7 cellular contexts compared by ENCODE assay signal in the genomic region with DNA sequence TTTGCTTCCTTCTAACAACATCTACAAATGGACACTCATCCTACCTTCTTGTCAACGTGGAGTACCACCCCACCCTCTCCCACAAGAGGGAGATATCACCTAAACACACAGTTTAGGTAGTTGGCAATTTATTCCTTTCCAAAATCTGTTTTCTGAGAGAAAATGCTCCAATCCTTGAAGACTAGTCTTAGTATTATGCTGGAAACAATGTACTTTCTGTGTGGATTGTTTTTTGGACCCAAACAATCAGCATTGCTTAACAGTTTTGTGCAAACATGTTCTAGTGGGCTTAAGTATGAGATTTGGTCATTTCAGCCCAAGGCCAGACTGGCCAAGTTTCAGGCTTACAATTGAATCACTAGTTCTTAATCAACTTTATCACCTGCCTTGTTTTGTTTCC.
DNase-seq lines count a peak whose midpoint lies in the region; FAIRE-seq and TF ChIP-seq lines count a peak whose summit lies in the region.

No MANE protein-coding gene starts in this region.

- H3K27ac ChIP-seq in RWPE1: no peak overlapping the region

- FAIRE-seq in H54 (lab: Jason Lieb, UNC): no peak

- TF ChIP-seq CTCF in HFF-Myc (IDR thresholded peaks at IDR 0.05; ENCODE audit: low read depth, low read length, missing control alignments): peak; percentile 54
- TF ChIP-seq CTCF in RWPE1 (conservative IDR thresholded peaks at IDR 0.05; ENCODE audit: low read depth): peak; percentile 45; the same call in 1 of the 2 replicates

- CTCF ChIA-PET in RWPE1 (lab: Yijun Ruan, JAX): interaction anchor here (0.8 to 0.9 kb wide), 2 partner anchors 57 to 670 kb away, joined by 3 to 5 read pairs; no protein-coding TSS in a partner anchor

- TF ChIP-seq POLR2A in H54 (IDR thresholded peaks at IDR 0.05; ENCODE audit: low read depth, low read length): no peak

- DNase-seq in HFF-Myc (ENCODE audit: extremely low read depth, low read depth): no peak
- DNase-seq in RWPE1 (ENCODE audit: low spot score): peak; percentile 72
- peak; percentile 23 for DNase-seq in fibroblast of peridontal ligament (ENCODE audit: extremely low read depth)
- DNase-seq in renal cortical epithelial cell (ENCODE audit: low read depth): peak; percentile 36
- DNase-seq in H54 (ENCODE audit: insufficient read length, low spot score): no peak
- DNase-seq in 8988T: no peak
- no peak for DNase-seq in NCI-H2171 (lab: John Stamatoyannopoulos, UW)

- H3K4me3 ChIP-seq in HFF-Myc (replicated peaks; ENCODE audit: low read depth, low read length): no peak overlapping the region

- POLR2A ChIA-PET in RWPE1 (lab: Yijun Ruan, JAX; ENCODE audit: low non-redundant PET): no interaction called here

Comparison
In these comparisons a context has a peak if more than half of its experiments do, and no peak if none do; other contexts are left out.
1. DNase-seq: peak in RWPE1 (single experiment), fibroblast of peridontal ligament (single experiment) and renal cortical epithelial cell (single experiment); none in HFF-Myc (single experiment), H54 (single experiment), 8988T (single experiment) and NCI-H2171 (single experiment).